Comparison of ENCODE assay signal across 25 cellular contexts in genomic region chr10:65415318-65415717, GRCh38.
"Had no signal": no experiment of that assay in that cellular context is flagged by ENCODE, and none has a peak within 500 bp of the region (broad histone marks: within the 10 kb centered on the region; RNA-seq: fewer than 3 reads in every experiment).

No MANE protein-coding gene starts in this region.

- H3K36me3 Mint-ChIP-seq: immature natural killer cell; mesothelial cell of epicardium; naive thymus-derived CD4-positive, alpha-beta T cell; natural killer cell treated with Interleukin-12 subunit alpha and Interleukin-12 subunit beta and Interleukin-15 and Interleukin-18, amount 100 ng/mL, for 72 hours; stimulated activated effector memory CD8-positive, alpha-beta T cell treated with anti-CD3 and anti-CD28 coated beads, Interleukin-12 subunit alpha, Interleukin-12 subunit beta, amount 100 ng/mL, for 72 hours; type B pancreatic cell had no signal

- H3K4me3 Mint-ChIP-seq: immature natural killer cell; mesothelial cell of epicardium; naive thymus-derived CD4-positive, alpha-beta T cell; natural killer cell treated with Interleukin-12 subunit alpha and Interleukin-12 subunit beta and Interleukin-15 and Interleukin-18, amount 100 ng/mL, for 72 hours; stimulated activated effector memory CD8-positive, alpha-beta T cell treated with anti-CD3 and anti-CD28 coated beads, Interleukin-12 subunit alpha, Interleukin-12 subunit beta, amount 100 ng/mL, for 72 hours; stimulated activated naive CD8-positive, alpha-beta T cell treated with anti-CD3 and anti-CD28 coated beads, Interleukin-15, Interleukin-2, amounts not matched to agents 100 ng/mL and 50 ng/mL, for 24 hours; type B pancreatic cell had no signal

- H3K27me3 ChIP-seq: ovary, right atrium auricular region, right lobe of liver, spleen, suprapubic skin, tibial nerve, vagina had no signal

- H3K36me3 ChIP-seq: left ventricle myocardium inferior, ovary, right atrium auricular region, right lobe of liver, spleen, suprapubic skin, thoracic aorta, tibial nerve, vagina had no signal

- H3K4me1 Mint-ChIP-seq: immature natural killer cell; mesothelial cell of epicardium; naive thymus-derived CD4-positive, alpha-beta T cell; stimulated activated effector memory CD8-positive, alpha-beta T cell treated with anti-CD3 and anti-CD28 coated beads, Interleukin-12 subunit alpha, Interleukin-12 subunit beta, amount 100 ng/mL, for 72 hours had no signal

- H3K27ac ChIP-seq: left ventricle myocardium inferior, ovary, right atrium auricular region, right lobe of liver, skin epidermis, spleen, suprapubic skin, thoracic aorta, tibial nerve, vagina had no signal

- H3K4me3 ChIP-seq: left ventricle myocardium inferior, lung, ovary, right atrium auricular region, right lobe of liver, skin epidermis, spleen, suprapubic skin, thoracic aorta, tibial nerve, vagina had no signal

- H3K27ac Mint-ChIP-seq: immature natural killer cell; mesothelial cell of epicardium; naive thymus-derived CD4-positive, alpha-beta T cell; natural killer cell treated with Interleukin-12 subunit alpha and Interleukin-12 subunit beta and Interleukin-15 and Interleukin-18, amount 100 ng/mL, for 72 hours; progenitor cell of endocrine pancreas; stimulated activated effector memory CD8-positive, alpha-beta T cell treated with anti-CD3 and anti-CD28 coated beads, Interleukin-12 subunit alpha, Interleukin-12 subunit beta, amount 100 ng/mL, for 72 hours; stimulated activated naive CD8-positive, alpha-beta T cell treated with anti-CD3 and anti-CD28 coated beads, Interleukin-15, Interleukin-2, amounts not matched to agents 100 ng/mL and 50 ng/mL, for 24 hours; type B pancreatic cell had no signal

- H3K4me1 ChIP-seq: left ventricle myocardium inferior, right atrium auricular region, right lobe of liver, spleen, suprapubic skin, tibial nerve, vagina had no signal

- H3K9me3 ChIP-seq: ovary, right atrium auricular region, right lobe of liver, suprapubic skin, thoracic aorta, vagina had no signal

- H3K27me3 Mint-ChIP-seq: naive thymus-derived CD4-positive, alpha-beta T cell; natural killer cell treated with Interleukin-12 subunit alpha and Interleukin-12 subunit beta and Interleukin-15 and Interleukin-18, amount 100 ng/mL, for 72 hours; progenitor cell of endocrine pancreas; stimulated activated naive CD8-positive, alpha-beta T cell treated with anti-CD3 and anti-CD28 coated beads, Interleukin-15, Interleukin-2, amounts not matched to agents 100 ng/mL and 50 ng/mL, for 24 hours; type B pancreatic cell had no signal

- DNase-seq: hypothalamus; immature natural killer cell; kidney; left ventricle myocardium inferior; mesendoderm; naive thymus-derived CD4-positive, alpha-beta T cell; ovary; right lobe of liver; spleen; stimulated activated CD4-positive, alpha-beta T cell treated with anti-CD3 and anti-CD28 coated beads, Interleukin-4, amount 100 ng/mL, for 24 hours; stimulated activated naive CD4-positive, alpha-beta T cell had no signal

- H3K9me3 Mint-ChIP-seq: stimulated activated naive CD8-positive, alpha-beta T cell treated with anti-CD3 and anti-CD28 coated beads, Interleukin-15, Interleukin-2, amounts not matched to agents 100 ng/mL and 50 ng/mL, for 24 hours had no signal

- FAIRE-seq: islet of Langerhans, kidney had no signal
